3 cellular contexts compared by ENCODE assay signal in genomic region chr20:42907730-42908129, GRCh38.
A peak's percentile ranks its signal among the peaks of the same experiment; 100 is the strongest.
TF ChIP-seq lines count a peak whose summit lies in the region.

No MANE protein-coding gene starts in this region.

TF ChIP-seq in HepG2, 621 proteins besides CTCF, POLR2A, EP300 and RAD21:
- no peak for TF ChIP-seq ZNF124 (CRISPR knock-in tag; IDR thresholded peaks at IDR 0.05)
- peak; percentile 68; the same call in 1 of the 2 replicates for TF ChIP-seq CEBPB (IDR thresholded peaks at IDR 0.05; ENCODE audit: borderline replicate concordance, low read depth, low read length)
- TF ChIP-seq HIC2 (CRISPR knock-in tag; IDR thresholded peaks at IDR 0.05; ENCODE audit: low read depth): no peak
- TF ChIP-seq ATRX (CRISPR knock-in tag; IDR thresholded peaks at IDR 0.05; ENCODE audit: borderline replicate concordance): no peak
- TF ChIP-seq GATAD2A (CRISPR knock-in tag; IDR thresholded peaks at IDR 0.05): no peak

TF ChIP-seq in K562, 482 proteins besides CTCF, POLR2A, EP300 and RAD21:
- TF ChIP-seq CEBPB (tag; IDR thresholded peaks at IDR 0.05) (peak; percentile 30; the same call in 1 of the 2 replicates), GABPB1 (CRISPR knock-in tag; IDR thresholded peaks at IDR 0.05) (no peak)

TF ChIP-seq in H1, 55 proteins besides CTCF, POLR2A, EP300 and RAD21:
- peak; percentile 7; the same call in 1 of the 2 replicates for TF ChIP-seq CEBPB (IDR thresholded peaks at IDR 0.05; ENCODE audit: low read depth, low read length)
- TF ChIP-seq E2F6 (IDR thresholded peaks at IDR 0.05): no peak
TF ChIP-seq in H1: peak in this region for 1.
